ENCODE assay signal across 9 cellular contexts in genomic region chr11:71286701-71287643, GRCh38. TPM values are rescaled to one million over a fixed set of nuclear protein-coding genes. Genes with fewer than 3 reads are reported as not detected.
DNase-seq lines count a peak whose midpoint lies in the region; TF ChIP-seq lines count a peak whose summit lies in the region.
"Had no signal": no experiment of that assay in that cellular context is flagged by ENCODE, and none has a peak within 500 bp of the region (broad histone marks: within the 10 kb centered on the region; RNA-seq: fewer than 3 reads in every experiment).

No MANE protein-coding gene starts in this region.

- H3K4me2 ChIP-seq in smooth muscle cell = peak overlapping the region; percentile 9

- H3K4me1 ChIP-seq in smooth muscle cell (ENCODE audit: low read depth) (no peaks in the 10 kb centered on the region), esophagus muscularis mucosa (no peaks in the 10 kb centered on the region)
- H3K4me1 ChIP-seq: SJCRH30 had no signal

- no peak for TF ChIP-seq EP300 in esophagus muscularis mucosa (IDR thresholded peaks at IDR 0.05)

- H4K20me1 ChIP-seq in smooth muscle cell (ENCODE audit: low read depth) = no peaks in the 10 kb centered on the region

- no peak for TF ChIP-seq POLR2A in esophagus muscularis mucosa (IDR thresholded peaks at IDR 0.05; ENCODE audit: low read depth)

- 64% methylated on average over 14 of the region's 14 CpGs for WGBS in smooth muscle cell (ENCODE audit: low lambda C conversion rate)
- 50% methylated on average over 11 of the region's 14 CpGs for WGBS in esophagus muscularis mucosa

- no peaks in the 10 kb centered on the region for H3K9me3 ChIP-seq in smooth muscle cell (replicated peaks; ENCODE audit: low read depth)
- peaks cover 0 to 31% (median 26%) of the 10 kb centered on the region in 4 donors for H3K9me3 ChIP-seq in esophagus muscularis mucosa
- H3K9me3 ChIP-seq: SJCRH30 had no signal

- no peaks in the 10 kb centered on the region for H3F3A ChIP-seq in smooth muscle cell (ENCODE audit: low read depth)

- H3K27me3 ChIP-seq in smooth muscle cell (ENCODE audit: low read depth) (no peaks in the 10 kb centered on the region), esophagus muscularis mucosa (peaks cover 0 to 56% (median 0%) of the 10 kb centered on the region in 4 donors)
- H3K27me3 ChIP-seq: SJCRH30 had no signal

- TF ChIP-seq CTCF in smooth muscle cell (IDR thresholded peaks at IDR 0.05; ENCODE audit: borderline replicate concordance, insufficient read depth, poor library complexity, severe bottlenecking) (no peak), esophagus muscularis mucosa (IDR thresholded peaks at IDR 0.05) (no peak)

- DNase-seq in GM04504 (ENCODE audit: low read depth) (peak; percentile 96), SW480 (ENCODE audit: low spot score) (peak; percentile 70), hepatic stellate cell (ENCODE audit: low spot score) (peak; percentile 76), smooth muscle cell (lab: John Stamatoyannopoulos, UW; ENCODE audit: unreplicated experiment) (no peak), esophagus muscularis mucosa (ENCODE audit: extremely low spot score) (no peak), 8988T (no peak), epidermal melanocyte (ENCODE audit: insufficient read length, low spot score) (no peak)
- DNase-seq in stimulated activated CD4-positive, alpha-beta T cell treated with anti-CD3 and anti-CD28 coated beads, Interleukin-2, amount 100 ng/mL, for 24 hours = no peak

- H3K27ac ChIP-seq in smooth muscle cell (ENCODE audit: low read depth) (peak overlapping the region; percentile 30), esophagus muscularis mucosa (replicated peaks in 1 of 4) (no peak overlapping the region)
- H3K27ac ChIP-seq: SJCRH30 had no signal

- H3K36me3 ChIP-seq in smooth muscle cell (ENCODE audit: low read depth) (no peaks in the 10 kb centered on the region), esophagus muscularis mucosa (no peaks in the 10 kb centered on the region)
- H3K36me3 ChIP-seq: SJCRH30 had no signal

- no peaks in the 10 kb centered on the region for H3K79me2 ChIP-seq in smooth muscle cell (ENCODE audit: low read depth)

- no peak overlapping the region for H2AFZ ChIP-seq in smooth muscle cell (ENCODE audit: low read depth)

- H3K4me3 ChIP-seq in smooth muscle cell = no peak overlapping the region
- H3K4me3 ChIP-seq in esophagus muscularis mucosa = no peak overlapping the region
- H3K4me3 ChIP-seq: SJCRH30 had no signal

- intact Hi-C loops in esophagus muscularis mucosa (cut with DNase I) = no loop called here

- H3K9ac ChIP-seq in smooth muscle cell (ENCODE audit: low read depth) = no peak overlapping the region

RNA-seq across cellular contexts. Expression of gene SHANK2, which starts 34.6 kb away (rescaled TPM):
- 6.3 and 9.9 TPM in 2 replicates for total RNA-seq in smooth muscle cell
- 1.5 and 6.7 TPM in 2 replicates for polyA plus RNA-seq in smooth muscle cell
- 10 to 100 TPM; 10.8 to 25.3 (median 15.6) TPM for total RNA-seq in esophagus muscularis mucosa

Comparison
In these comparisons a context has a peak if more than half of its experiments do, and no peak if none do; other contexts are left out.
1. DNase-seq: peak in GM04504 (single experiment), SW480 (single experiment) and hepatic stellate cell (single experiment); none in smooth muscle cell (single experiment), esophagus muscularis mucosa (single experiment), 8988T (single experiment), stimulated activated CD4-positive, alpha-beta T cell treated with anti-CD3 and anti-CD28 coated beads, Interleukin-2, amount 100 ng/mL, for 24 hours (0 of 2) and epidermal melanocyte (single experiment).